ENCODE assay signal across 22 cellular contexts in genomic region chr12:10926263-10926662, GRCh38. TPM values are rescaled to one million over a fixed set of nuclear protein-coding genes. Genes with fewer than 3 reads are reported as not detected.
DNase-seq lines count a peak whose midpoint lies in the region; ATAC-seq, FAIRE-seq and TF ChIP-seq lines count a peak whose summit lies in the region.
"Had no signal": no experiment of that assay in that cellular context is flagged by ENCODE, and none has a peak within 500 bp of the region (broad histone marks: within the 10 kb centered on the region; RNA-seq: fewer than 3 reads in every experiment).

No MANE protein-coding gene starts in this region.

- H3K9me3 Mint-ChIP-seq in astrocyte (ENCODE audit: unreplicated experiment), result no peaks in the 10 kb centered on the region
- H3K9me3 Mint-ChIP-seq in stimulated activated effector memory CD8-positive, alpha-beta T cell treated with anti-CD3 and anti-CD28 coated beads, Interleukin-12 subunit alpha, Interleukin-12 subunit beta, amount 100 ng/mL, for 72 hours, result no peaks in the 10 kb centered on the region
- H3K9me3 Mint-ChIP-seq: CD4-positive, alpha-beta memory T cell had no signal

- H4K20me1 ChIP-seq in HepG2 (ENCODE audit: insufficient read depth, low read length) (no peaks in the 10 kb centered on the region), astrocyte (ENCODE audit: insufficient read depth, low read length) (no peaks in the 10 kb centered on the region)

- no peaks in the 10 kb centered on the region for H3K36me3 ChIP-seq in HepG2 (replicated peaks in 1 of 2; ENCODE audit: control insufficient read depth in 1 of 2, insufficient read depth in 2 of 2, low read length in 2 of 2)
- no peaks in the 10 kb centered on the region for H3K36me3 ChIP-seq in right lobe of liver
- H3K36me3 ChIP-seq in astrocyte (ENCODE audit: insufficient read depth, low read length), result no peaks in the 10 kb centered on the region

- CTCF ChIA-PET in HepG2 (lab: Yijun Ruan, JAX; ENCODE audit: low intra/inter-chr PET ratio, low total read pairs), result no interaction called here

- no peak overlapping the region for H3K4me3 Mint-ChIP-seq in astrocyte (ENCODE audit: unreplicated experiment)
- no peak overlapping the region for H3K4me3 Mint-ChIP-seq in stimulated activated effector memory CD8-positive, alpha-beta T cell treated with anti-CD3 and anti-CD28 coated beads, Interleukin-12 subunit alpha, Interleukin-12 subunit beta, amount 100 ng/mL, for 72 hours
- H3K4me3 Mint-ChIP-seq: CD4-positive, alpha-beta memory T cell had no signal

- no peak for TF ChIP-seq RAD21 in HepG2 (CRISPR knock-in tag; IDR thresholded peaks at IDR 0.05)

- H3K36me3 Mint-ChIP-seq in astrocyte (ENCODE audit: low read depth, unreplicated experiment), result peaks cover 7% of the 10 kb centered on the region
- H3K36me3 Mint-ChIP-seq in stimulated activated effector memory CD8-positive, alpha-beta T cell treated with anti-CD3 and anti-CD28 coated beads, Interleukin-12 subunit alpha, Interleukin-12 subunit beta, amount 100 ng/mL, for 72 hours, result no peaks in the 10 kb centered on the region

- FAIRE-seq in HepG2 (lab: Jason Lieb, UNC) (no peak), astrocyte (lab: Jason Lieb, UNC) (no peak)
- FAIRE-seq: GM12891 had no signal

- no peak overlapping the region for H2AFZ ChIP-seq in HepG2 (ENCODE audit: low read length)
- H2AFZ ChIP-seq in astrocyte (ENCODE audit: low read depth, low read length), result no peak overlapping the region

- WGBS in HepG2 (ENCODE audit: low lambda C conversion rate), result 99% methylated on average over 4 of the region's 4 CpGs
- 88% methylated on average over 4 of the region's 4 CpGs for WGBS in right lobe of liver (ENCODE audit: insufficient coverage, low coverage, low lambda C conversion rate, missing lambda C conversion rate)

- H3K9me3 ChIP-seq in HepG2 (ENCODE audit: low read length) (no peaks in the 10 kb centered on the region), right lobe of liver (no peaks in the 10 kb centered on the region), astrocyte (ENCODE audit: insufficient read depth, low read depth, low read length) (no peaks in the 10 kb centered on the region)

- DNase-seq in HepG2 (ENCODE audit: low spot score) (no peak), right lobe of liver (no peak), astrocyte (ENCODE audit: low read depth) (no peak), fibroblast of the aortic adventitia (ENCODE audit: low read depth) (peak; percentile 1), GM13976 (ENCODE audit: low spot score) (no peak)
- DNase-seq in stimulated activated effector memory CD8-positive, alpha-beta T cell treated with anti-CD3 and anti-CD28 coated beads, Interleukin-12 subunit alpha, Interleukin-12 subunit beta, amount 100 ng/mL, for 72 hours (ENCODE audit: low spot score in 2 of 2), result no peak
- DNase-seq: 8988T; C1 segment of cervical spinal cord; Calu3; CD4-positive, alpha-beta memory T cell; COR-L47; DMS53; DMS79 treated with DMSO at 0.1 percent for 48 hours; GF-D8; GOT3; H7; HCEC 1CT had no signal

- no peak for ATAC-seq in HepG2
- ATAC-seq in right lobe of liver, result no peak
- no peak for ATAC-seq in stimulated activated effector memory CD8-positive, alpha-beta T cell treated with anti-CD3 and anti-CD28 coated beads, Interleukin-12 subunit alpha, Interleukin-12 subunit beta, amount 100 ng/mL, for 72 hours

- intact Hi-C loops in HepG2 (cut with micrococcal nuclease; ENCODE audit: unreplicated experiment), result no loop called here
- intact Hi-C loops in right lobe of liver (cut with DNase I), result no loop called here

- TF ChIP-seq EP300 in HepG2 (IDR thresholded peaks at IDR 0.05; ENCODE audit: low read depth in 2 of 2, low read length in 2 of 2), result no peak
- TF ChIP-seq EP300 in HepG2 (CRISPR knock-in tag; IDR thresholded peaks at IDR 0.05; ENCODE audit: borderline replicate concordance), result no peak

- TF ChIP-seq CTCF in HepG2 (CRISPR knock-in tag; IDR thresholded peaks at IDR 0.05) (no peak), right lobe of liver (IDR thresholded peaks at IDR 0.05) (no peak), astrocyte (IDR thresholded peaks at IDR 0.05; ENCODE audit: insufficient read depth, low read depth, low read length) (no peak), fibroblast of the aortic adventitia (IDR thresholded peaks at IDR 0.05; ENCODE audit: insufficient read depth, low read length) (no peak), GM13976 (IDR thresholded peaks at IDR 0.05; ENCODE audit: borderline replicate concordance, control extremely low read depth, extremely low read depth, insufficient read depth, missing control alignments) (no peak)

- H3K79me2 ChIP-seq in HepG2 (ENCODE audit: insufficient read depth, low read length) (no peaks in the 10 kb centered on the region), astrocyte (ENCODE audit: insufficient read depth, low read length) (no peaks in the 10 kb centered on the region)

- BruUV-seq in HepG2 (replicated peaks; lab: Mats Ljungman, UMichigan), result no TSS peak

- H3K27me3 Mint-ChIP-seq in astrocyte (ENCODE audit: low read depth, unreplicated experiment), result no peaks in the 10 kb centered on the region
- H3K27me3 Mint-ChIP-seq: CD4-positive, alpha-beta memory T cell had no signal

- POLR2A ChIA-PET in HepG2 (lab: Yijun Ruan, JAX), result no interaction called here

- H3K27ac Mint-ChIP-seq in astrocyte (ENCODE audit: unreplicated experiment), result peak overlapping the region; percentile 22
- H3K27ac Mint-ChIP-seq in stimulated activated effector memory CD8-positive, alpha-beta T cell treated with anti-CD3 and anti-CD28 coated beads, Interleukin-12 subunit alpha, Interleukin-12 subunit beta, amount 100 ng/mL, for 72 hours, result no peak overlapping the region

- in situ Hi-C loops in HepG2 (cut with HindIII; ENCODE audit: extremely low pct_ligation_motif_present, low pct_unique_long_range_greater_than_20kb), result no loop called here
- in situ Hi-C loops in GM13976 (cut with MboI; ENCODE audit: low sequenced_read_pairs, unreplicated experiment), result no loop called here

- H3K4me1 ChIP-seq in HepG2 (ENCODE audit: insufficient read depth, low read length) (peaks cover 24% of the 10 kb centered on the region), right lobe of liver (no peaks in the 10 kb centered on the region), astrocyte (ENCODE audit: insufficient read depth, low read length) (no peaks in the 10 kb centered on the region)

- TF ChIP-seq POLR2A in HepG2 (IDR thresholded peaks at IDR 0.05; ENCODE audit: insufficient read depth in 1 of 2, low read depth in 2 of 2, low read length in 2 of 2), result no peak
- TF ChIP-seq POLR2A in right lobe of liver (IDR thresholded peaks at IDR 0.05), result no peak

- H3K27me3 ChIP-seq in HepG2 (ENCODE audit: control insufficient read depth in 1 of 2, insufficient read depth in 2 of 2, low read length in 2 of 2) (no peaks in the 10 kb centered on the region), right lobe of liver (no peaks in the 10 kb centered on the region), astrocyte (ENCODE audit: insufficient read depth, low read length) (no peaks in the 10 kb centered on the region)

- no peak overlapping the region for H3K9ac ChIP-seq in HepG2 (ENCODE audit: insufficient read depth, low read depth, low read length)
- H3K9ac ChIP-seq in astrocyte (ENCODE audit: low read length), result no peak overlapping the region

- no peaks in the 10 kb centered on the region for H3K4me1 Mint-ChIP-seq in astrocyte (ENCODE audit: low read depth, unreplicated experiment)
- H3K4me1 Mint-ChIP-seq in stimulated activated effector memory CD8-positive, alpha-beta T cell treated with anti-CD3 and anti-CD28 coated beads, Interleukin-12 subunit alpha, Interleukin-12 subunit beta, amount 100 ng/mL, for 72 hours, result no peaks in the 10 kb centered on the region

- H3K4me3 ChIP-seq in HepG2 (replicated peaks in 1 of 3; ENCODE audit: insufficient read depth in 1 of 3, low read depth in 2 of 3, low read length in 3 of 3) (no peak overlapping the region), right lobe of liver (no peak overlapping the region), astrocyte (ENCODE audit: insufficient read depth, low read depth, low read length) (no peak overlapping the region), fibroblast of the aortic adventitia (ENCODE audit: low read depth, low read length) (no peak overlapping the region)

- no peak overlapping the region for H3K27ac ChIP-seq in HepG2 (ENCODE audit: extremely low read length, insufficient read depth, low read length)
- H3K27ac ChIP-seq in right lobe of liver, result no peak overlapping the region
- no peak overlapping the region for H3K27ac ChIP-seq in astrocyte (ENCODE audit: low read depth, low read length)

- no peak overlapping the region for H3K4me2 ChIP-seq in HepG2 (ENCODE audit: low read depth, low read length)
- no peak overlapping the region for H3K4me2 ChIP-seq in astrocyte (ENCODE audit: low read length)

RNA-seq across cellular contexts. Expression of gene PRH2, which starts 2.8 kb away (rescaled TPM):
- 0.24 TPM in 1 of 2 replicates, not detected in the other for total RNA-seq in HepG2 (2016; rRNA removed; fragmentation: Illumina TruSeq; extraction: Trizol)
- total RNA-seq in HepG2 (2016; cell fraction: cytosol; rRNA removed; fragmentation: Illumina TruSeq; extraction: Trizol; ENCODE audit: low read depth), result 0.44 TPM in 1 of 2 replicates, not detected in the other
- not detected in 2 replicates for total RNA-seq in HepG2 (2016; cell fraction: insoluble cytoplasmic fraction; rRNA removed; fragmentation: Illumina TruSeq; extraction: Trizol)
- total RNA-seq in HepG2 (2016; cell fraction: membrane; rRNA removed; fragmentation: Illumina TruSeq; extraction: Trizol), result not detected in 2 replicates
- total RNA-seq in HepG2 (2016; cell fraction: nucleus; rRNA removed; fragmentation: Illumina TruSeq; extraction: Trizol), result 0.81 TPM in 1 of 2 replicates, not detected in the other
- 0.48 and 1.3 TPM in 2 replicates for polyA plus RNA-seq in HepG2 (2011; rRNA removed)
- 0.97 and 1.1 TPM in 2 replicates for polyA plus RNA-seq in HepG2 (2011; cell fraction: cytosol; rRNA removed)
- polyA plus RNA-seq in HepG2 (2011; cell fraction: nucleus; rRNA removed), result 1.5 and 2.1 TPM in 2 replicates
- 0.77 and 1.9 TPM in 2 replicates for polyA plus RNA-seq in HepG2 (2012)
- not detected in 2 replicates for polyA plus RNA-seq in HepG2 (2016; cell fraction: cytosol; fragmentation: Illumina TruSeq; extraction: Trizol; ENCODE audit: low read depth)
- polyA plus RNA-seq in HepG2 (2016; cell fraction: insoluble cytoplasmic fraction; fragmentation: Illumina TruSeq; extraction: Trizol; ENCODE audit: low read depth), result not detected in 2 replicates
- not detected in 2 replicates for polyA plus RNA-seq in HepG2 (2016; cell fraction: membrane; fragmentation: Illumina TruSeq; extraction: Trizol; ENCODE audit: low read depth)
- polyA plus RNA-seq in HepG2 (2016; cell fraction: nucleus; fragmentation: Illumina TruSeq; extraction: Trizol; ENCODE audit: insufficient read depth, low read depth), result not detected in 2 replicates
- 0.76 and 5.4 TPM in 2 replicates for polyA minus RNA-seq in HepG2 (2011; rRNA and poly(A)+ RNA removed; ENCODE audit: low replicate concordance)
- not detected in 2 replicates for polyA minus RNA-seq in HepG2 (2011; cell fraction: cytosol; rRNA and poly(A)+ RNA removed)
- polyA minus RNA-seq in HepG2 (2011; cell fraction: nucleus; rRNA and poly(A)+ RNA removed), result 4.0 and 4.8 TPM in 2 replicates
- not detected for total RNA-seq in right lobe of liver
- total RNA-seq in astrocyte, result not detected in 2 replicates
- not detected in 2 replicates for total RNA-seq in fibroblast of the aortic adventitia (ENCODE audit: low replicate concordance)
- total RNA-seq: A673; Calu3; CD4-positive, alpha-beta memory T cell; Daoy; G401 had no signal
- polyA plus RNA-seq: CD4-positive, alpha-beta memory T cell had no signal

RNA-seq across cellular contexts. Expression of gene TAS2R14, which starts 12.8 kb away (rescaled TPM):
- 0.32 and 2.3 TPM in 2 replicates for total RNA-seq in HepG2 (2016; rRNA removed; fragmentation: Illumina TruSeq; extraction: Trizol)
- total RNA-seq in HepG2 (2016; cell fraction: cytosol; rRNA removed; fragmentation: Illumina TruSeq; extraction: Trizol; ENCODE audit: low read depth), result not detected in 2 replicates
- 0.15 and 1.6 TPM in 2 replicates for total RNA-seq in HepG2 (2016; cell fraction: insoluble cytoplasmic fraction; rRNA removed; fragmentation: Illumina TruSeq; extraction: Trizol)
- total RNA-seq in HepG2 (2016; cell fraction: membrane; rRNA removed; fragmentation: Illumina TruSeq; extraction: Trizol), result 0.19 and 0.21 TPM in 2 replicates
- 13.3 and 14.1 TPM in 2 replicates for total RNA-seq in HepG2 (2016; cell fraction: nucleus; rRNA removed; fragmentation: Illumina TruSeq; extraction: Trizol)
- 0.86 and 1.1 TPM in 2 replicates for polyA plus RNA-seq in HepG2 (2011; rRNA removed)
- polyA plus RNA-seq in HepG2 (2011; cell fraction: cytosol; rRNA removed), result 0.07 and 0.17 TPM in 2 replicates
- 2.7 TPM in 2 replicates for polyA plus RNA-seq in HepG2 (2011; cell fraction: nucleus; rRNA removed)
- 0.68 and 0.76 TPM in 2 replicates for polyA plus RNA-seq in HepG2 (2012)
- polyA plus RNA-seq in HepG2 (2016; cell fraction: cytosol; fragmentation: Illumina TruSeq; extraction: Trizol; ENCODE audit: low read depth), result 0.09 and 0.14 TPM in 2 replicates
- 0.33 and 0.84 TPM in 2 replicates for polyA plus RNA-seq in HepG2 (2016; cell fraction: insoluble cytoplasmic fraction; fragmentation: Illumina TruSeq; extraction: Trizol; ENCODE audit: low read depth)
- 0.31 TPM in 1 of 2 replicates, not detected in the other for polyA plus RNA-seq in HepG2 (2016; cell fraction: membrane; fragmentation: Illumina TruSeq; extraction: Trizol; ENCODE audit: low read depth)
- 3.8 and 5.2 TPM in 2 replicates for polyA plus RNA-seq in HepG2 (2016; cell fraction: nucleus; fragmentation: Illumina TruSeq; extraction: Trizol; ENCODE audit: insufficient read depth, low read depth)
- polyA minus RNA-seq in HepG2 (2011; rRNA and poly(A)+ RNA removed; ENCODE audit: low replicate concordance), result 2.8 and 4.2 TPM in 2 replicates
- not detected in 2 replicates for polyA minus RNA-seq in HepG2 (2011; cell fraction: cytosol; rRNA and poly(A)+ RNA removed)
- polyA minus RNA-seq in HepG2 (2011; cell fraction: nucleus; rRNA and poly(A)+ RNA removed), result 61.7 and 70.6 TPM in 2 replicates
- total RNA-seq in right lobe of liver, result 1 to 10 TPM in 3 of 6 experiments, under 1 TPM in 3; 0.81 to 4.2 (median 1.6) TPM
- 1.7 and 2.0 TPM in 2 replicates for total RNA-seq in astrocyte
- 4.1 and 5.2 TPM in 2 replicates for total RNA-seq in fibroblast of the aortic adventitia (ENCODE audit: low replicate concordance)
- total RNA-seq: Daoy had no signal

RNA-seq across cellular contexts. Expression of gene TAS2R13, which starts 16.9 kb away (rescaled TPM):
- total RNA-seq in HepG2 (2016; rRNA removed; fragmentation: Illumina TruSeq; extraction: Trizol) (0.46 and 1.3 TPM in 2 replicates), right lobe of liver (1 to 10 TPM in 2 of 6 experiments, under 1 TPM in 4; 0.51 to 2.4 (median 0.81) TPM), astrocyte (0.34 and 0.43 TPM in 2 replicates), fibroblast of the aortic adventitia (ENCODE audit: low replicate concordance) (2.8 and 7.4 TPM in 2 replicates)
- not detected in 2 replicates for total RNA-seq in HepG2 (2016; cell fraction: cytosol; rRNA removed; fragmentation: Illumina TruSeq; extraction: Trizol; ENCODE audit: low read depth)
- 0.15 and 1.4 TPM in 2 replicates for total RNA-seq in HepG2 (2016; cell fraction: insoluble cytoplasmic fraction; rRNA removed; fragmentation: Illumina TruSeq; extraction: Trizol)
- not detected in 2 replicates for total RNA-seq in HepG2 (2016; cell fraction: membrane; rRNA removed; fragmentation: Illumina TruSeq; extraction: Trizol)
- 9.6 and 11.5 TPM in 2 replicates for total RNA-seq in HepG2 (2016; cell fraction: nucleus; rRNA removed; fragmentation: Illumina TruSeq; extraction: Trizol)
- 0.27 and 0.33 TPM in 2 replicates for polyA plus RNA-seq in HepG2 (2011; rRNA removed)
- polyA plus RNA-seq in HepG2 (2011; cell fraction: cytosol; rRNA removed), result not detected in 2 replicates
- polyA plus RNA-seq in HepG2 (2011; cell fraction: nucleus; rRNA removed), result 0.85 and 1.1 TPM in 2 replicates
- not detected in 2 replicates for polyA plus RNA-seq in HepG2 (2012)
- polyA plus RNA-seq in HepG2 (2016; cell fraction: cytosol; fragmentation: Illumina TruSeq; extraction: Trizol; ENCODE audit: low read depth), result not detected in 2 replicates
- polyA plus RNA-seq in HepG2 (2016; cell fraction: insoluble cytoplasmic fraction; fragmentation: Illumina TruSeq; extraction: Trizol; ENCODE audit: low read depth), result not detected in 2 replicates
- not detected in 2 replicates for polyA plus RNA-seq in HepG2 (2016; cell fraction: membrane; fragmentation: Illumina TruSeq; extraction: Trizol; ENCODE audit: low read depth)
- polyA plus RNA-seq in HepG2 (2016; cell fraction: nucleus; fragmentation: Illumina TruSeq; extraction: Trizol; ENCODE audit: insufficient read depth, low read depth), result 0.29 and 0.65 TPM in 2 replicates
- 2.6 and 3.8 TPM in 2 replicates for polyA minus RNA-seq in HepG2 (2011; rRNA and poly(A)+ RNA removed; ENCODE audit: low replicate concordance)
- polyA minus RNA-seq in HepG2 (2011; cell fraction: cytosol; rRNA and poly(A)+ RNA removed), result not detected in 2 replicates
- 42.8 and 44.7 TPM in 2 replicates for polyA minus RNA-seq in HepG2 (2011; cell fraction: nucleus; rRNA and poly(A)+ RNA removed)
- total RNA-seq: G401 had no signal
- polyA plus RNA-seq: BJ; CD4-positive, alpha-beta memory T cell had no signal

RNA-seq across cellular contexts. Expression of gene PRH1, which starts 42.2 kb away (rescaled TPM):
- total RNA-seq in HepG2 (2016; rRNA removed; fragmentation: Illumina TruSeq; extraction: Trizol) (5.5 and 18.8 TPM in 2 replicates), right lobe of liver (10 to 100 TPM in 3 of 6 experiments, 1 to 10 TPM in 3; 6.7 to 20.3 (median 10.1) TPM), astrocyte (7.9 and 10.6 TPM in 2 replicates), fibroblast of the aortic adventitia (ENCODE audit: low replicate concordance) (22.4 and 24.4 TPM in 2 replicates)
- total RNA-seq in HepG2 (2016; cell fraction: cytosol; rRNA removed; fragmentation: Illumina TruSeq; extraction: Trizol; ENCODE audit: low read depth), result 13.1 and 13.6 TPM in 2 replicates
- 6.6 and 18.8 TPM in 2 replicates for total RNA-seq in HepG2 (2016; cell fraction: insoluble cytoplasmic fraction; rRNA removed; fragmentation: Illumina TruSeq; extraction: Trizol)
- 4.7 and 7.6 TPM in 2 replicates for total RNA-seq in HepG2 (2016; cell fraction: membrane; rRNA removed; fragmentation: Illumina TruSeq; extraction: Trizol)
- 87.8 and 89.7 TPM in 2 replicates for total RNA-seq in HepG2 (2016; cell fraction: nucleus; rRNA removed; fragmentation: Illumina TruSeq; extraction: Trizol)
- 5.3 and 6.4 TPM in 2 replicates for polyA plus RNA-seq in HepG2 (2011; rRNA removed)
- polyA plus RNA-seq in HepG2 (2011; cell fraction: cytosol; rRNA removed), result 4.5 and 5.0 TPM in 2 replicates
- 14.4 and 22.7 TPM in 2 replicates for polyA plus RNA-seq in HepG2 (2011; cell fraction: nucleus; rRNA removed)
- 3.9 and 5.7 TPM in 2 replicates for polyA plus RNA-seq in HepG2 (2012)
- 1.4 and 1.7 TPM in 2 replicates for polyA plus RNA-seq in HepG2 (2016; cell fraction: cytosol; fragmentation: Illumina TruSeq; extraction: Trizol; ENCODE audit: low read depth)
- 1.7 and 3.4 TPM in 2 replicates for polyA plus RNA-seq in HepG2 (2016; cell fraction: insoluble cytoplasmic fraction; fragmentation: Illumina TruSeq; extraction: Trizol; ENCODE audit: low read depth)
- polyA plus RNA-seq in HepG2 (2016; cell fraction: membrane; fragmentation: Illumina TruSeq; extraction: Trizol; ENCODE audit: low read depth), result 3.5 and 3.9 TPM in 2 replicates
- 10.0 and 13.8 TPM in 2 replicates for polyA plus RNA-seq in HepG2 (2016; cell fraction: nucleus; fragmentation: Illumina TruSeq; extraction: Trizol; ENCODE audit: insufficient read depth, low read depth)
- 17.3 and 25.1 TPM in 2 replicates for polyA minus RNA-seq in HepG2 (2011; rRNA and poly(A)+ RNA removed; ENCODE audit: low replicate concordance)
- 8.8 and 9.3 TPM in 2 replicates for polyA minus RNA-seq in HepG2 (2011; cell fraction: cytosol; rRNA and poly(A)+ RNA removed)
- polyA minus RNA-seq in HepG2 (2011; cell fraction: nucleus; rRNA and poly(A)+ RNA removed), result 310 and 318 TPM in 2 replicates
